ENCODE assay signal across 18 cellular contexts in the genomic region with DNA sequence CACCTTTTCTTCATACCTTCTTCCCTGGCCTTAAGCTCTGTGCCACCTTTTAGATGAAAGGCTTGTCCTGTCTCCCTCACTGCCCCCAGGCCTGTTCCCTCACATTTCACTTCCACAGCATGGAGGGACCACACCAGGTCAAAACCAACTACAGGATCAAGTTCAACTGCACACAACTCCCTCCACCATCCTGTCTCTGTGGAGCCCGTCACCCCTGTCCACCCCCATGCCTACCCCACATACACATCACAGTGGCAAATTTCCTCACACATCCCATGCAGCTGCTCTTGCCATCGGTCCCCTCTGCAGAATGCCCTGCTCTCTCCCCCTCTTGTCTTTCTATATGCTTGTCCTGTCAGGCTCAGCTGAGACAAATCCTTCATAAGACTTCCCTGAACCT.
DNase-seq lines count a peak whose midpoint lies in the region; ATAC-seq, FAIRE-seq and TF ChIP-seq lines count a peak whose summit lies in the region.
"Had no signal": no experiment of that assay in that cellular context is flagged by ENCODE, and none has a peak within 500 bp of the region (broad histone marks: within the 10 kb centered on the region; RNA-seq: fewer than 3 reads in every experiment).

No MANE protein-coding gene starts in this region.

- DNase-seq in HepG2 (ENCODE audit: low spot score) = no peak
- no peak for DNase-seq in right lobe of liver
- no peak for DNase-seq in GM12878 (ENCODE audit: low read depth, low spot score)
- DNase-seq in naive B cell = no peak
- DNase-seq in G401 (ENCODE audit: low spot score) = no peak
- DNase-seq in dedifferentiated amniotic fluid mesenchymal stem cell (ENCODE audit: extremely low spot score) = no peak
- DNase-seq: BE2C; CD8-positive, alpha-beta T cell; COR-L47; DND-41; GF-D8 had no signal

- RAD21 ChIA-PET in GM12878 (lab: Charles Lee; ENCODE audit: unreplicated experiment) = no interaction called here

- H2AFZ ChIP-seq in HepG2 (ENCODE audit: low read length) (no peak overlapping the region), GM12878 (ENCODE audit: control insufficient read depth, low read depth, low read length) (no peak overlapping the region)
- H2AFZ ChIP-seq: GM23338 had no signal

- in situ Hi-C loops in HepG2 (cut with HindIII; ENCODE audit: extremely low pct_ligation_motif_present, low pct_unique_long_range_greater_than_20kb) = no loop called here
- in situ Hi-C loops in GM12878 (cut with MboI) = loop anchor here (25.0 kb wide), 1 partner anchor 345 kb away; no protein-coding TSS in a partner anchor
- in situ Hi-C loops in G401 (cut with HindIII; ENCODE audit: low sequenced_read_pairs) = no loop called here

- H3K4me3 ChIP-seq in HepG2 (replicated peaks in 1 of 3; ENCODE audit: insufficient read depth in 1 of 3, low read depth in 2 of 3, low read length in 3 of 3) (no peak overlapping the region), right lobe of liver (no peak overlapping the region), GM12878 (no peak overlapping the region)
- H3K4me3 ChIP-seq: GM23338 had no signal

- TF ChIP-seq CTCF in HepG2 (CRISPR knock-in tag; IDR thresholded peaks at IDR 0.05) (no peak), right lobe of liver (IDR thresholded peaks at IDR 0.05) (no peak), GM12878 (IDR thresholded peaks at IDR 0.05 in 2 of 3, conservative IDR thresholded peaks at IDR 0.05 in 1 of 3; ENCODE audit: control insufficient read depth in 2 of 3, extremely low read depth in 1 of 3, insufficient read depth in 1 of 3, low read depth in 3 of 3, low read length in 3 of 3) (no peak)

- FAIRE-seq in HepG2 (lab: Jason Lieb, UNC) (no peak), GM12878 (lab: Jason Lieb, UNC) (no peak)
- FAIRE-seq: A204.1 had no signal

- H3K9me3 ChIP-seq in HepG2 (ENCODE audit: low read length) = no peaks in the 10 kb centered on the region
- H3K9me3 ChIP-seq in right lobe of liver = no peaks in the 10 kb centered on the region
- no peaks in the 10 kb centered on the region for H3K9me3 ChIP-seq in GM12878 (replicated peaks; ENCODE audit: control insufficient read depth, insufficient read depth, low read length)
- H3K9me3 ChIP-seq: BE2C had no signal

- H3K9me3 Mint-ChIP-seq in naive B cell = peaks cover 0 to 9% (median 2%) of the 10 kb centered on the region in 7 donors
- H3K9me3 Mint-ChIP-seq: CD8-positive, alpha-beta T cell; GM23338; H9; IgD-negative memory B cell had no signal

- intact Hi-C loops in HepG2 (cut with micrococcal nuclease; ENCODE audit: unreplicated experiment) = no loop called here
- intact Hi-C loops in right lobe of liver (cut with DNase I) = no loop called here
- intact Hi-C loops in GM12878 (cut with micrococcal nuclease; ENCODE audit: unreplicated experiment) = no loop called here

- POLR2A ChIA-PET in HepG2 (lab: Yijun Ruan, JAX) (no interaction called here), GM12878 (lab: Charles Lee) (no interaction called here)

- H3K36me3 ChIP-seq in HepG2 (replicated peaks in 1 of 2; ENCODE audit: control insufficient read depth in 1 of 2, insufficient read depth in 2 of 2, low read length in 2 of 2) = peaks cover 2 to 25% of the 10 kb centered on the region in 2 experiments; a peak in 3 of 5 replicates
- peaks cover 0 to 13% (median 4%) of the 10 kb centered on the region in 4 donors for H3K36me3 ChIP-seq in right lobe of liver
- H3K36me3 ChIP-seq in GM12878 (ENCODE audit: control insufficient read depth in 2 of 2, insufficient read depth in 2 of 2, low read length in 1 of 2) = peaks cover 3 to 4% of the 10 kb centered on the region in 2 experiments
- H3K36me3 ChIP-seq: BE2C had no signal

- TF ChIP-seq EP300 in HepG2 (IDR thresholded peaks at IDR 0.05; ENCODE audit: low read depth in 2 of 2, low read length in 2 of 2) (no peak), HepG2 (CRISPR knock-in tag; IDR thresholded peaks at IDR 0.05; ENCODE audit: borderline replicate concordance) (no peak), GM12878 (IDR thresholded peaks at IDR 0.05; ENCODE audit: borderline replicate concordance in 1 of 2, control insufficient read depth in 1 of 2, low read depth in 2 of 2, low read length in 2 of 2) (no peak)

- H3K4me2 ChIP-seq in HepG2 (ENCODE audit: low read depth, low read length) (no peak overlapping the region), GM12878 (ENCODE audit: control insufficient read depth, insufficient read depth) (no peak overlapping the region)
- H3K4me2 ChIP-seq: GM23338, KMS-11 had no signal

- no peaks in the 10 kb centered on the region for H4K20me1 ChIP-seq in HepG2 (ENCODE audit: insufficient read depth, low read length)
- no peaks in the 10 kb centered on the region for H4K20me1 ChIP-seq in GM12878 (ENCODE audit: control insufficient read depth, insufficient read depth)

- H3K27me3 Mint-ChIP-seq in naive B cell = no peaks in the 10 kb centered on the region
- H3K27me3 Mint-ChIP-seq: IgD-negative memory B cell had no signal

- TF ChIP-seq RAD21 in HepG2 (CRISPR knock-in tag; IDR thresholded peaks at IDR 0.05) = no peak
- no peak for TF ChIP-seq RAD21 in GM12878 (IDR thresholded peaks at IDR 0.05; ENCODE audit: insufficient read depth, low read depth, low read length)

- CTCF ChIA-PET in HepG2 (lab: Yijun Ruan, JAX; ENCODE audit: low intra/inter-chr PET ratio, low total read pairs) (no interaction called here), GM12878 (lab: Yijun Ruan, JAX) (interaction anchor here (1.5 kb wide), 1 partner anchor 9 kb away, joined by 5 read pairs; no protein-coding TSS in a partner anchor)

- no peak overlapping the region for H3K4me3 Mint-ChIP-seq in naive B cell
- H3K4me3 Mint-ChIP-seq: CD14-positive monocyte; CD8-positive, alpha-beta T cell; GM23338; H9; IgD-negative memory B cell had no signal

- H3K27ac Mint-ChIP-seq in naive B cell = peak overlapping the region in 4 of 6 donors; percentile 16 to 93 (median 46)
- H3K27ac Mint-ChIP-seq: CD8-positive, alpha-beta T cell; GM23338 had no signal

- no TSS peak for BruUV-seq in HepG2 (replicated peaks; lab: Mats Ljungman, UMichigan)
- BruUV-seq in GM12878 (replicated peaks; lab: Mats Ljungman, UMichigan) = no TSS peak

- peaks cover 6 to 16% of the 10 kb centered on the region in 2 donors for H3K36me3 Mint-ChIP-seq in naive B cell

- H3K27me3 ChIP-seq in HepG2 (ENCODE audit: control insufficient read depth in 1 of 2, insufficient read depth in 2 of 2, low read length in 2 of 2) (no peaks in the 10 kb centered on the region), right lobe of liver (no peaks in the 10 kb centered on the region), GM12878 (replicated peaks in 1 of 2; ENCODE audit: control insufficient read depth in 2 of 2, insufficient read depth in 2 of 2, low read length in 1 of 2) (no peaks in the 10 kb centered on the region)
- H3K27me3 ChIP-seq: BE2C had no signal

- SMC1A ChIA-PET in GM12878 (lab: Charles Lee; ENCODE audit: uncharacterized antibody, unreplicated experiment) = interaction anchor here (1.3 kb wide), 1 partner anchor 8 kb away, joined by 3 read pairs; no protein-coding TSS in a partner anchor

- 93% methylated on average over 2 of the region's 2 CpGs for WGBS in HepG2 (ENCODE audit: low lambda C conversion rate)
- 100% methylated on average over 2 of the region's 2 CpGs for WGBS in right lobe of liver (ENCODE audit: insufficient coverage, low coverage, low lambda C conversion rate, missing lambda C conversion rate)
- 100% methylated on average over 2 of the region's 2 CpGs for WGBS in GM12878 (ENCODE audit: insufficient coverage, insufficient replicate concordance, low lambda C conversion rate, missing lambda C conversion rate)

- H3K27ac ChIP-seq in HepG2 (ENCODE audit: extremely low read length, insufficient read depth, low read length) (no peak overlapping the region), right lobe of liver (no peak overlapping the region), GM12878 (ENCODE audit: control insufficient read depth, insufficient read depth) (no peak overlapping the region)
- H3K27ac ChIP-seq: KMS-11 had no signal

- TF ChIP-seq POLR2A in HepG2 (IDR thresholded peaks at IDR 0.05; ENCODE audit: insufficient read depth in 1 of 2, low read depth in 2 of 2, low read length in 2 of 2) = no peak
- TF ChIP-seq POLR2A in right lobe of liver (IDR thresholded peaks at IDR 0.05) = no peak
- TF ChIP-seq POLR2A in GM12878 (IDR thresholded peaks at IDR 0.05; ENCODE audit: low read depth, low read length) = peak; percentile 57; the same call in 1 of the 2 replicates

- H3K79me2 ChIP-seq in HepG2 (ENCODE audit: insufficient read depth, low read length) (no peaks in the 10 kb centered on the region), GM12878 (ENCODE audit: control insufficient read depth, insufficient read depth, low read length) (no peaks in the 10 kb centered on the region)

- H3K4me1 Mint-ChIP-seq in naive B cell = peaks cover 19 to 27% (median 20%) of the 10 kb centered on the region in 3 donors
- H3K4me1 Mint-ChIP-seq: CD14-positive monocyte had no signal

- H3K4me1 ChIP-seq in HepG2 (ENCODE audit: insufficient read depth, low read length) (no peaks in the 10 kb centered on the region), right lobe of liver (no peaks in the 10 kb centered on the region), GM12878 (ENCODE audit: control insufficient read depth, insufficient read depth, low read length) (no peaks in the 10 kb centered on the region)
- H3K4me1 ChIP-seq: BE2C had no signal

- ATAC-seq in HepG2 (no peak), right lobe of liver (no peak), GM12878 (no peak), naive B cell (ENCODE audit: low read depth in 2 of 2) (no peak), HG03342 (IDR thresholded peaks at IDR 0.05; ENCODE audit: unreplicated experiment) (no peak)
- ATAC-seq: CD8-positive, alpha-beta T cell; GM23338 had no signal

- H3K9ac ChIP-seq in HepG2 (ENCODE audit: insufficient read depth, low read depth, low read length) = no peak overlapping the region
- no peak overlapping the region for H3K9ac ChIP-seq in GM12878 (ENCODE audit: control insufficient read depth, insufficient read depth, low read length)
- H3K9ac ChIP-seq: KMS-11 had no signal

TF ChIP-seq in HepG2, 621 proteins besides CTCF, POLR2A, EP300 and RAD21 (continues in another document):
- TF ChIP-seq POLR2G (IDR thresholded peaks at IDR 0.05; ENCODE audit: low read depth, low read length) (0 out of 2 replicates have a peak, but pooled peaks have one; percentile 40), RBM22 (optimal IDR thresholded peaks at IDR 0.05; ENCODE audit: low read length) (peak; percentile 87)

TF ChIP-seq in GM12878, 131 proteins besides CTCF, POLR2A, EP300 and RAD21 (continues in another document):
- no peak for TF ChIP-seq ZNF384 (IDR thresholded peaks at IDR 0.05; ENCODE audit: borderline replicate concordance, low read depth, low read length)
- no peak for TF ChIP-seq KAT2A (conservative IDR thresholded peaks at IDR 0.05; ENCODE audit: control insufficient read depth, low read depth, low read length)
- TF ChIP-seq NR2F1 (conservative IDR thresholded peaks at IDR 0.05) = no peak
- no peak for TF ChIP-seq CBFB (IDR thresholded peaks at IDR 0.05; ENCODE audit: low read depth)
- no peak for TF ChIP-seq ZNF217 (IDR thresholded peaks at IDR 0.05)
- no peak for TF ChIP-seq NBN (IDR thresholded peaks at IDR 0.05)
- no peak for TF ChIP-seq IKZF1 (conservative IDR thresholded peaks at IDR 0.05)
- TF ChIP-seq PAX8 (IDR thresholded peaks at IDR 0.05) = no peak
- TF ChIP-seq POLR2AphosphoS2 (IDR thresholded peaks at IDR 0.05; ENCODE audit: low read depth, low read length) = no peak
- no peak for TF ChIP-seq EED (IDR thresholded peaks at IDR 0.05; ENCODE audit: low read depth)
